ENCODE assay signal across 11 cellular contexts in genomic region chr1:83500987-83501591, GRCh38.
DNase-seq lines count a peak whose midpoint lies in the region; ATAC-seq and TF ChIP-seq lines count a peak whose summit lies in the region.
"Had no signal": no experiment of that assay in that cellular context is flagged by ENCODE, and none has a peak within 500 bp of the region (broad histone marks: within the 10 kb centered on the region; RNA-seq: fewer than 3 reads in every experiment).

No MANE protein-coding gene starts in this region.

- no peaks in the 10 kb centered on the region for H3K4me1 Mint-ChIP-seq in effector memory CD8-positive, alpha-beta T cell (ENCODE audit: low read depth in 2 of 2)

- H3K27me3 Mint-ChIP-seq in effector memory CD8-positive, alpha-beta T cell, result no peaks in the 10 kb centered on the region
- H3K27me3 Mint-ChIP-seq: CD4-positive, alpha-beta memory T cell had no signal

- POLR2A ChIA-PET in GM10248 (lab: Yijun Ruan, JAX), result no interaction called here

- DNase-seq in GM10248 (ENCODE audit: extremely low spot score) (peak; percentile 21), HuH-7.5 (ENCODE audit: low spot score) (peak; percentile 6), activated gamma-delta T cell (lab: John Stamatoyannopoulos, UW) (no peak), Ammon's horn (ENCODE audit: low spot score) (no peak), OCI-M1 (lab: John Stamatoyannopoulos, UW) (no peak)
- DNase-seq in effector memory CD8-positive, alpha-beta T cell, result no peak
- DNase-seq: CD4-positive, alpha-beta memory T cell; central memory CD4-positive, alpha-beta T cell; heart right ventricle had no signal

- no peaks in the 10 kb centered on the region for H3K36me3 Mint-ChIP-seq in effector memory CD8-positive, alpha-beta T cell (ENCODE audit: insufficient read depth)
- H3K36me3 Mint-ChIP-seq: CD4-positive, alpha-beta memory T cell had no signal

- H3K4me3 Mint-ChIP-seq in effector memory CD8-positive, alpha-beta T cell, result no peak overlapping the region
- H3K4me3 Mint-ChIP-seq: CD4-positive, alpha-beta memory T cell had no signal

- H3K9me3 Mint-ChIP-seq in effector memory CD8-positive, alpha-beta T cell, result peaks cover 2 to 30% of the 10 kb centered on the region in 2 donors

- TF ChIP-seq CTCF in GM10248 (IDR thresholded peaks at IDR 0.05; ENCODE audit: control extremely low read depth, extremely low read depth, low read depth, missing control alignments), result no peak

- ATAC-seq in GM19025 (IDR thresholded peaks at IDR 0.05; ENCODE audit: low read depth, unreplicated experiment), result peak; percentile 94
- ATAC-seq in HG02763 (IDR thresholded peaks at IDR 0.05; ENCODE audit: unreplicated experiment), result peak; percentile 92
- no peak for ATAC-seq in effector memory CD8-positive, alpha-beta T cell (replicated peaks)

- no peak overlapping the region for H3K27ac Mint-ChIP-seq in effector memory CD8-positive, alpha-beta T cell
- H3K27ac Mint-ChIP-seq: CD4-positive, alpha-beta memory T cell had no signal

- CTCF ChIA-PET in GM10248 (lab: Yijun Ruan, JAX), result no interaction called here

Comparison
In these comparisons a context has a peak if more than half of its experiments do, and no peak if none do; other contexts are left out.
1. DNase-seq: peak in GM10248 (single experiment) and HuH-7.5 (single experiment); none in activated gamma-delta T cell (single experiment), Ammon's horn (single experiment), effector memory CD8-positive, alpha-beta T cell (0 of 3) and OCI-M1 (single experiment).